ENCODE assay signal across 15 cellular contexts in genomic region chr3:119636194-119636593, GRCh38. TPM values are rescaled to one million over a fixed set of nuclear protein-coding genes. Genes with fewer than 3 reads are reported as not detected.
DNase-seq lines count a peak whose midpoint lies in the region; ATAC-seq, FAIRE-seq and TF ChIP-seq lines count a peak whose summit lies in the region.
"Had no signal": no experiment of that assay in that cellular context is flagged by ENCODE, and none has a peak within 500 bp of the region (broad histone marks: within the 10 kb centered on the region; RNA-seq: fewer than 3 reads in every experiment).

No MANE protein-coding gene starts in this region.

- no peak for DNase-seq in SK-N-SH
- DNase-seq in K562 (ENCODE audit: extremely low read depth in 1 of 4, low spot score in 3 of 4) = no peak
- DNase-seq in iris pigment epithelial cell (ENCODE audit: low read depth) = peak; percentile 63
- DNase-seq in stimulated activated CD4-positive, alpha-beta T cell treated with anti-CD3 and anti-CD28 coated beads, Interleukin-4, amount 100 ng/mL, for 1 hour = no peak
- DNase-seq in superior temporal gyrus (ENCODE audit: extremely low spot score) = no peak
- DNase-seq: amniotic stem cell; effector CD8-positive, alpha-beta T cell; NCI-H1092; NCI-H510A; retina; RPMI8226 had no signal

- no peak overlapping the region for H3K4me2 ChIP-seq in SK-N-SH
- H3K4me2 ChIP-seq in K562 (ENCODE audit: insufficient read depth, low read length) = no peak overlapping the region

- H3K27ac ChIP-seq in SK-N-SH (ENCODE audit: low read depth in 2 of 2, low read length in 1 of 2) (peak overlapping the region; percentile 99 to 100), K562 (ENCODE audit: extremely low read depth, low read depth, low read length) (no peak overlapping the region), subcutaneous abdominal adipose tissue (ENCODE audit: low read depth, low read length) (peak overlapping the region; percentile 88)
- H3K27ac ChIP-seq: 22Rv1 had no signal

- in situ Hi-C loops in K562 (cut with MboI) = no loop called here

- TF ChIP-seq RAD21 in SK-N-SH (IDR thresholded peaks at IDR 0.05; ENCODE audit: low read length) (no peak), K562 (CRISPR knock-in tag; conservative IDR thresholded peaks at IDR 0.05 in 1 of 2, IDR thresholded peaks at IDR 0.05 in 1 of 2) (no peak)

- POLR2A ChIA-PET in SK-N-SH (lab: Yijun Ruan, JAX) = no interaction called here
- POLR2A ChIA-PET in K562 (lab: Yijun Ruan, JAX) = no interaction called here

- WGBS in SK-N-SH (ENCODE audit: low lambda C conversion rate) = 11% methylated on average over 1 of the region's 1 CpG
- 8% methylated on average over 1 of the region's 1 CpG for WGBS in K562 (ENCODE audit: insufficient coverage, low coverage, missing lambda C conversion rate)

- ATAC-seq in SK-N-SH treated with all-trans-retinoic acid at 6 μM for 48 hours (no peak), K562 (no peak), HG03097 (IDR thresholded peaks at IDR 0.05; ENCODE audit: low FRiP score, unreplicated experiment) (no peak)

- no peaks in the 10 kb centered on the region for H3K9me2 ChIP-seq in SK-N-SH

- peaks cover 1 to 2% of the 10 kb centered on the region in 2 experiments for H3K36me3 ChIP-seq in SK-N-SH (replicated peaks in 1 of 2; ENCODE audit: control insufficient read depth in 1 of 2, insufficient read depth in 2 of 2, low read length in 1 of 2)
- no peaks in the 10 kb centered on the region for H3K36me3 ChIP-seq in K562 (ENCODE audit: control insufficient read depth, insufficient read depth, low read length)
- peaks cover 0 to 3% (median 0%) of the 10 kb centered on the region in 5 donors for H3K36me3 ChIP-seq in subcutaneous abdominal adipose tissue (ENCODE audit: control insufficient read depth in 5 of 5, insufficient read depth in 5 of 5, low read length in 5 of 5)

- TF ChIP-seq POLR2A in K562 (conservative IDR thresholded peaks at IDR 0.05) = no peak

- intact Hi-C loops in K562 (cut with micrococcal nuclease) = loop anchor here (5.0 kb wide), 1 partner anchor 41 kb away; the partner anchor contains the start of gene COX17

- H3K27me3 ChIP-seq in SK-N-SH (ENCODE audit: insufficient read depth) (no peaks in the 10 kb centered on the region), K562 (ENCODE audit: control insufficient read depth in 2 of 2, insufficient read depth in 2 of 2, low read length in 2 of 2) (no peaks in the 10 kb centered on the region), subcutaneous abdominal adipose tissue (ENCODE audit: control insufficient read depth in 5 of 5, insufficient read depth in 4 of 5, low read length in 5 of 5) (no peaks in the 10 kb centered on the region)

- H3K9ac ChIP-seq in SK-N-SH = no peak overlapping the region
- no peak overlapping the region for H3K9ac ChIP-seq in K562 (ENCODE audit: insufficient read depth in 1 of 2, low read depth in 2 of 2, low read length in 2 of 2)
- no peak overlapping the region for H3K9ac ChIP-seq in subcutaneous abdominal adipose tissue (ENCODE audit: low read length in 5 of 5)

- CTCF ChIA-PET in SK-N-SH (lab: Yijun Ruan, JAX) (interaction anchor here (1.2 to 2.2 kb wide), 5 partner anchors 10 to 45 kb away, joined by 3 to 7 read pairs (median 5); no protein-coding TSS in a partner anchor), K562 (lab: Yijun Ruan, JAX; ENCODE audit: low intra/inter-chr PET ratio) (no interaction called here)

- no peaks in the 10 kb centered on the region for H3K9me3 ChIP-seq in SK-N-SH
- H3K9me3 ChIP-seq in K562 (replicated peaks; ENCODE audit: control insufficient read depth, insufficient read depth, low read depth, low read length) = no peaks in the 10 kb centered on the region
- H3K9me3 ChIP-seq in subcutaneous abdominal adipose tissue (ENCODE audit: control insufficient read depth in 5 of 5, low read length in 5 of 5) = no peaks in the 10 kb centered on the region

- H3K4me3 ChIP-seq in SK-N-SH (ENCODE audit: low read depth in 2 of 2, low read length in 1 of 2) = no peak overlapping the region
- no peak overlapping the region for H3K4me3 ChIP-seq in K562
- H3K4me3 ChIP-seq in subcutaneous abdominal adipose tissue (ENCODE audit: low read depth in 1 of 5, low read length in 5 of 5) = no peak overlapping the region

- H2AFZ ChIP-seq in SK-N-SH (ENCODE audit: low read depth) = peak overlapping the region; percentile 80
- H2AFZ ChIP-seq in K562 (ENCODE audit: low read depth, low read length) = peak overlapping the region; percentile 63

- H4K20me1 ChIP-seq in SK-N-SH (ENCODE audit: insufficient read depth) = no peaks in the 10 kb centered on the region
- no peaks in the 10 kb centered on the region for H4K20me1 ChIP-seq in K562 (replicated peaks; ENCODE audit: control insufficient read depth, insufficient read depth, low read length)

- H3K9me1 ChIP-seq in K562 (ENCODE audit: control insufficient read depth, insufficient read depth, low read length) = peaks cover 3% of the 10 kb centered on the region

- peaks cover 29% of the 10 kb centered on the region for H3F3A ChIP-seq in SK-N-SH (replicated peaks; ENCODE audit: insufficient read depth)

- H3K79me2 ChIP-seq in SK-N-SH (ENCODE audit: insufficient read depth) (no peaks in the 10 kb centered on the region), K562 (ENCODE audit: control insufficient read depth, insufficient read depth, low read length) (no peaks in the 10 kb centered on the region)

- H3K4me1 ChIP-seq in SK-N-SH (ENCODE audit: control insufficient read depth in 1 of 2, insufficient read depth in 2 of 2, low read depth in 1 of 2, low read length in 1 of 2) (peaks cover 28 to 43% of the 10 kb centered on the region in 2 experiments), K562 (replicated peaks in 1 of 2; ENCODE audit: control insufficient read depth in 2 of 2, insufficient read depth in 2 of 2, low read length in 2 of 2) (peaks cover 8 to 35% of the 10 kb centered on the region in 2 experiments), subcutaneous abdominal adipose tissue (ENCODE audit: control insufficient read depth in 5 of 5, insufficient read depth in 5 of 5, low read length in 5 of 5) (peaks cover 0 to 45% (median 17%) of the 10 kb centered on the region in 5 donors)

- no TSS peak for BruUV-seq in K562 (replicated peaks; lab: Mats Ljungman, UMichigan)

- TF ChIP-seq EP300 in SK-N-SH (IDR thresholded peaks at IDR 0.05; ENCODE audit: borderline replicate concordance in 1 of 2, low read depth in 1 of 2, low read length in 1 of 2) (no peak), K562 (IDR thresholded peaks at IDR 0.05; ENCODE audit: low read length) (no peak)

- TF ChIP-seq CTCF in SK-N-SH (IDR thresholded peaks at IDR 0.05) = no peak
- TF ChIP-seq CTCF in K562 (IDR thresholded peaks at IDR 0.05 in 2 of 3, conservative IDR thresholded peaks at IDR 0.05 in 1 of 3; ENCODE audit: insufficient read depth in 2 of 3, low read depth in 1 of 3, low read length in 3 of 3) = no peak

- no peak for FAIRE-seq in K562 (lab: Jason Lieb, UNC)

RNA-seq across cellular contexts. Expression of gene POPDC2, which starts 24.2 kb away (rescaled TPM):
- polyA plus RNA-seq in SK-N-SH (2012; rRNA removed) (19.9 and 38.8 TPM in 2 replicates), K562 (2011; rRNA removed) (0.13 and 0.28 TPM in 2 replicates), K562 (2014; fragmentation: Illumina TruSeq; extraction: Trizol) (0.09 and 0.17 TPM in 2 replicates), K562 (2014; fragmentation: Nextera tagmentation; extraction: Ambion mirVana) (under 1 TPM; 0.08 to 0.31 TPM), K562 (2014; rRNA removed) (0.32 and 1.00 TPM in 2 replicates)
- 21.0 and 24.0 TPM in 2 replicates for polyA plus RNA-seq in SK-N-SH (2012; cell fraction: cytosol; rRNA removed)
- polyA plus RNA-seq in SK-N-SH (2012; cell fraction: nucleus; rRNA removed) = 45.1 and 48.3 TPM in 2 replicates
- 0.21 and 0.30 TPM in 2 replicates for total RNA-seq in K562 (2011; cell fraction: chromatin; rRNA removed; ENCODE audit: low replicate concordance)
- total RNA-seq in K562 (2011; cell fraction: nucleolus; rRNA removed) = 0.33 TPM in 1 of 2 replicates, not detected in the other
- total RNA-seq in K562 (2011; cell fraction: nucleoplasm; rRNA removed) = 0.44 and 0.69 TPM in 2 replicates
- total RNA-seq in K562 (2014; rRNA removed) (0.08 TPM in 1 of 2 replicates, not detected in the other), K562 (2014; rRNA removed; fragmentation: Illumina TruSeq; extraction: Trizol) (not detected in 2 replicates), K562 (2015; rRNA removed; fragmentation: Illumina TruSeq; extraction: Trizol) (0.41 TPM in 1 of 2 replicates, not detected in the other), K562 (2021) (0.13 TPM in 1 of 2 replicates, not detected in the other)
- polyA plus RNA-seq in K562 (2011; cell fraction: cytosol; rRNA removed) = 0.09 TPM in 1 of 2 replicates, not detected in the other
- polyA plus RNA-seq in K562 (2011; cell fraction: nucleus; rRNA removed) = 0.24 and 0.34 TPM in 2 replicates
- polyA plus RNA-seq in K562 (2012) = 0.30 and 1.3 TPM in 2 replicates
- 0.11 and 0.18 TPM in 2 replicates for polyA minus RNA-seq in K562 (2011; rRNA and poly(A)+ RNA removed)
- not detected in 2 replicates for polyA minus RNA-seq in K562 (2011; cell fraction: cytosol; rRNA and poly(A)+ RNA removed)
- polyA minus RNA-seq in K562 (2011; cell fraction: nucleus; rRNA and poly(A)+ RNA removed) = 0.44 TPM in 1 of 2 replicates, not detected in the other

RNA-seq across cellular contexts. Expression of gene PLA1A, which starts 38.5 kb away (rescaled TPM):
- polyA plus RNA-seq in SK-N-SH (2012; rRNA removed) (0.08 TPM in 1 of 2 replicates, not detected in the other), K562 (2011; rRNA removed) (not detected in 2 replicates), K562 (2014; fragmentation: Illumina TruSeq; extraction: Trizol) (not detected in 2 replicates), K562 (2014; fragmentation: Nextera tagmentation; extraction: Ambion mirVana) (not detected), K562 (2014; rRNA removed) (not detected in 2 replicates)
- polyA plus RNA-seq in SK-N-SH (2012; cell fraction: cytosol; rRNA removed) = 0.09 TPM in 1 of 2 replicates, not detected in the other
- 0.06 TPM in 1 of 2 replicates, not detected in the other for polyA plus RNA-seq in SK-N-SH (2012; cell fraction: nucleus; rRNA removed)
- not detected in 2 replicates for total RNA-seq in K562 (2011; cell fraction: chromatin; rRNA removed; ENCODE audit: low replicate concordance)
- not detected in 2 replicates for total RNA-seq in K562 (2011; cell fraction: nucleolus; rRNA removed)
- not detected in 2 replicates for total RNA-seq in K562 (2011; cell fraction: nucleoplasm; rRNA removed)
- total RNA-seq in K562 (2014; rRNA removed) (not detected in 2 replicates), K562 (2014; rRNA removed; fragmentation: Illumina TruSeq; extraction: Trizol) (not detected in 2 replicates), K562 (2015; rRNA removed; fragmentation: Illumina TruSeq; extraction: Trizol) (not detected in 2 replicates), K562 (2021) (not detected in 2 replicates)
- polyA plus RNA-seq in K562 (2011; cell fraction: cytosol; rRNA removed) = not detected in 2 replicates
- not detected in 2 replicates for polyA plus RNA-seq in K562 (2011; cell fraction: nucleus; rRNA removed)
- 0.19 TPM in 1 of 2 replicates, not detected in the other for polyA plus RNA-seq in K562 (2012)
- polyA minus RNA-seq in K562 (2011; rRNA and poly(A)+ RNA removed) = not detected in 2 replicates
- not detected in 2 replicates for polyA minus RNA-seq in K562 (2011; cell fraction: cytosol; rRNA and poly(A)+ RNA removed)
- not detected in 2 replicates for polyA minus RNA-seq in K562 (2011; cell fraction: nucleus; rRNA and poly(A)+ RNA removed)

RNA-seq across cellular contexts. Expression of gene COX17, which starts 41.0 kb away (rescaled TPM):
- 15.1 and 21.5 TPM in 2 replicates for polyA plus RNA-seq in SK-N-SH (2012; rRNA removed)
- polyA plus RNA-seq in SK-N-SH (2012; cell fraction: cytosol; rRNA removed) = 19.7 and 24.6 TPM in 2 replicates
- 3.6 and 8.3 TPM in 2 replicates for polyA plus RNA-seq in SK-N-SH (2012; cell fraction: nucleus; rRNA removed)
- total RNA-seq in K562 (2011; cell fraction: chromatin; rRNA removed; ENCODE audit: low replicate concordance) = 10.0 and 11.6 TPM in 2 replicates
- total RNA-seq in K562 (2011; cell fraction: nucleolus; rRNA removed) = 8.0 and 8.3 TPM in 2 replicates
- 13.7 and 24.1 TPM in 2 replicates for total RNA-seq in K562 (2011; cell fraction: nucleoplasm; rRNA removed)
- total RNA-seq in K562 (2014; rRNA removed) = 64.5 and 69.3 TPM in 2 replicates
- total RNA-seq in K562 (2014; rRNA removed; fragmentation: Illumina TruSeq; extraction: Trizol) = 47.9 and 51.6 TPM in 2 replicates
- 52.6 and 60.6 TPM in 2 replicates for total RNA-seq in K562 (2015; rRNA removed; fragmentation: Illumina TruSeq; extraction: Trizol)
- 34.3 and 44.2 TPM in 2 replicates for total RNA-seq in K562 (2021)
- polyA plus RNA-seq in K562 (2011; rRNA removed) = 29.1 and 32.2 TPM in 2 replicates
- polyA plus RNA-seq in K562 (2011; cell fraction: cytosol; rRNA removed) = 15.7 and 25.9 TPM in 2 replicates
- polyA plus RNA-seq in K562 (2011; cell fraction: nucleus; rRNA removed) = 14.5 and 23.5 TPM in 2 replicates
- 47.8 and 81.9 TPM in 2 replicates for polyA plus RNA-seq in K562 (2012)
- 32.5 and 40.8 TPM in 2 replicates for polyA plus RNA-seq in K562 (2014; fragmentation: Illumina TruSeq; extraction: Trizol)
- polyA plus RNA-seq in K562 (2014; fragmentation: Nextera tagmentation; extraction: Ambion mirVana) = 100 to 1,000 TPM; 147 to 167 TPM
- polyA plus RNA-seq in K562 (2014; rRNA removed) = 102 and 121 TPM in 2 replicates
- 10.1 TPM in 2 replicates for polyA minus RNA-seq in K562 (2011; rRNA and poly(A)+ RNA removed)
- 5.0 and 8.6 TPM in 2 replicates for polyA minus RNA-seq in K562 (2011; cell fraction: cytosol; rRNA and poly(A)+ RNA removed)
- polyA minus RNA-seq in K562 (2011; cell fraction: nucleus; rRNA and poly(A)+ RNA removed) = 12.9 and 22.1 TPM in 2 replicates

RNA-seq across cellular contexts. Expression of gene ADPRH, which starts 56.9 kb away (rescaled TPM):
- polyA plus RNA-seq in SK-N-SH (2012; rRNA removed) (0.08 TPM in 1 of 2 replicates, not detected in the other), K562 (2011; rRNA removed) (0.45 and 0.53 TPM in 2 replicates), K562 (2014; fragmentation: Illumina TruSeq; extraction: Trizol) (1.4 and 1.6 TPM in 2 replicates), K562 (2014; fragmentation: Nextera tagmentation; extraction: Ambion mirVana) (under 1 TPM; 0.01 to 0.24 TPM), K562 (2014; rRNA removed) (0.85 and 0.91 TPM in 2 replicates)
- 0.03 TPM in 2 replicates for polyA plus RNA-seq in SK-N-SH (2012; cell fraction: cytosol; rRNA removed)
- not detected in 2 replicates for polyA plus RNA-seq in SK-N-SH (2012; cell fraction: nucleus; rRNA removed)
- 0.19 and 0.35 TPM in 2 replicates for total RNA-seq in K562 (2011; cell fraction: chromatin; rRNA removed; ENCODE audit: low replicate concordance)
- total RNA-seq in K562 (2011; cell fraction: nucleolus; rRNA removed) = 0.17 and 0.39 TPM in 2 replicates
- 0.53 and 0.66 TPM in 2 replicates for total RNA-seq in K562 (2011; cell fraction: nucleoplasm; rRNA removed)
- total RNA-seq in K562 (2014; rRNA removed) (0.45 and 0.57 TPM in 2 replicates), K562 (2014; rRNA removed; fragmentation: Illumina TruSeq; extraction: Trizol) (0.65 and 0.83 TPM in 2 replicates), K562 (2015; rRNA removed; fragmentation: Illumina TruSeq; extraction: Trizol) (0.57 and 0.87 TPM in 2 replicates), K562 (2021) (1.3 and 1.4 TPM in 2 replicates)
- polyA plus RNA-seq in K562 (2011; cell fraction: cytosol; rRNA removed) = 0.29 and 0.36 TPM in 2 replicates
- polyA plus RNA-seq in K562 (2011; cell fraction: nucleus; rRNA removed) = 0.25 and 0.26 TPM in 2 replicates
- 1.4 and 3.0 TPM in 2 replicates for polyA plus RNA-seq in K562 (2012)
- 0.42 and 0.84 TPM in 2 replicates for polyA minus RNA-seq in K562 (2011; rRNA and poly(A)+ RNA removed)
- not detected in 2 replicates for polyA minus RNA-seq in K562 (2011; cell fraction: cytosol; rRNA and poly(A)+ RNA removed)
- polyA minus RNA-seq in K562 (2011; cell fraction: nucleus; rRNA and poly(A)+ RNA removed) = 0.22 and 0.27 TPM in 2 replicates

Comparison
In these comparisons a context has a peak if more than half of its experiments do, and no peak if none do; other contexts are left out.
1. RNA of gene POPDC2, which starts 24.2 kb away (polyA plus RNA-seq): 19.9 to 48.3 TPM in SK-N-SH; 0.08 to 1.3 TPM in K562; every median in the first group is over 4 times any median in the second.